ENCODE assay signal across 17 cellular contexts in the genomic region with DNA sequence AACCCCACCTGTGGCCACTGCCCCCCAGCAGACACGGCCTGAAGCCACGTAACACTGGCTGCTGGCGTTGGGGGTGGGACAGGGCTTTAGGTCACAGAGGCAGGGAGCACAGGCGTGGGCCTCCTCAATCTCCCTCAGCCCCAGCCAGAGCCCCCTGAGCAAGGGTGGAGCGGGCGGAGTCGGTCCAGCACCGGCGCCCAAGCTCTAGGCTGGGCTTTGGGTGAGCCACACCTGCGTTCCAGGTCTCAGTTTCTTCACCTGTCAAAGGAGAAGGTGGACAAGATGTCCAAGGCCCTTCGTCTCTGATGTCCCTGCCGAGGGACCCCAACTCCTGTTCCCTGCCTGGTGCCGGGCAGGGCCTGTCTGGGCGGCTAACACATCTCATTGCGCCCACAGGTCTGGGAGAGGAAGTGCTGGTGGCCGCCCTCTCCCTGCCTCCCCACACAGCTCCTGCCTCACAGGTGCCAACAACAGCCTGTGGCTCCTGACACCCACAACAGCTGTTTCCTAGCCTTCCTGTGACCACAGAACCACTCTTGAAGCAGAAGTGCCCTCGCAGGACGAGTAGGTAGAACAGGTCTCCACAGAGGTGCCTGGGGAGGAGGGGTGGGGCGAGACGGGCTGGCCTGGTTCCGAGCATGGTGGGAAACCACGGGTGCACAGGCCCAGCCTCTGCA. TPM values are rescaled to one million over a fixed set of nuclear protein-coding genes. Genes with fewer than 3 reads are reported as not detected.
DNase-seq lines count a peak whose midpoint lies in the region; ATAC-seq and TF ChIP-seq lines count a peak whose summit lies in the region.
"Had no signal": no experiment of that assay in that cellular context is flagged by ENCODE, and none has a peak within 500 bp of the region (broad histone marks: within the 10 kb centered on the region; RNA-seq: fewer than 3 reads in every experiment).

No MANE protein-coding gene starts in this region.

- intact Hi-C loops in activated CD8-positive, alpha-beta T cell treated with anti-CD3 and anti-CD28 coated beads for 36 hours (cut with micrococcal nuclease) = no loop called here
- intact Hi-C loops in mucosa of descending colon (cut with DNase I, micrococcal nuclease) = no loop called here

- H3K4me1 Mint-ChIP-seq in activated CD8-positive, alpha-beta T cell treated with anti-CD3 and anti-CD28 coated beads for 36 hours (ENCODE audit: low read depth) = peaks cover 32% of the 10 kb centered on the region

- peaks cover 24% of the 10 kb centered on the region for H3K36me3 Mint-ChIP-seq in activated CD8-positive, alpha-beta T cell treated with anti-CD3 and anti-CD28 coated beads for 36 hours (ENCODE audit: low read depth)

- peaks cover 6% of the 10 kb centered on the region for H3K36me3 ChIP-seq in mucosa of descending colon (ENCODE audit: low read depth)
- no peaks in the 10 kb centered on the region for H3K36me3 ChIP-seq in HAP-1 (replicated peaks)
- H3K36me3 ChIP-seq: esophagus muscularis mucosa, ovary had no signal

- CTCF ChIA-PET in activated CD8-positive, alpha-beta T cell treated with anti-CD3 and anti-CD28 coated beads for 36 hours (lab: Charles Lee) = interaction anchor here (4.3 kb wide), 1 partner anchor 32 kb away, joined by 15 read pairs; no protein-coding TSS in a partner anchor

- peaks cover 42% of the 10 kb centered on the region for H3K4me1 ChIP-seq in mucosa of descending colon (ENCODE audit: low read depth)
- no peaks in the 10 kb centered on the region for H3K4me1 ChIP-seq in HAP-1
- H3K4me1 ChIP-seq: esophagus muscularis mucosa had no signal

- in situ Hi-C loops in HAP-1 (cut with MboI; ENCODE audit: low sequenced_read_pairs) = loop anchor here (25.0 kb wide), 1 partner anchor 645 kb away; the partner anchor contains the start of gene ALDH3A2

- ATAC-seq in GM19468 (IDR thresholded peaks at IDR 0.05; ENCODE audit: extremely low read depth, unreplicated experiment) = peak; percentile 29
- peak; percentile 70 for ATAC-seq in activated CD8-positive, alpha-beta T cell treated with anti-CD3 and anti-CD28 coated beads for 36 hours
- ATAC-seq in mucosa of descending colon = peak; percentile 2
- ATAC-seq in HG03108 (IDR thresholded peaks at IDR 0.05; ENCODE audit: unreplicated experiment) = no peak
- ATAC-seq: body of pancreas had no signal

- H3K4me3 Mint-ChIP-seq in activated CD8-positive, alpha-beta T cell treated with anti-CD3 and anti-CD28 coated beads for 36 hours = no peak overlapping the region

- no peaks in the 10 kb centered on the region for H3K9me3 ChIP-seq in mucosa of descending colon
- peaks cover 6% of the 10 kb centered on the region for H3K9me3 ChIP-seq in HAP-1
- H3K9me3 ChIP-seq: body of pancreas, ovary had no signal

- POLR2A ChIA-PET in activated CD8-positive, alpha-beta T cell treated with anti-CD3 and anti-CD28 coated beads for 36 hours (lab: Charles Lee) = interaction anchor here (1.5 kb wide), 1 partner anchor 9 kb away, joined by 3 read pairs; no protein-coding TSS in a partner anchor

- H3K4me3 ChIP-seq in mucosa of descending colon (no peak overlapping the region), HAP-1 (no peak overlapping the region)
- H3K4me3 ChIP-seq: body of pancreas, esophagus muscularis mucosa, ovary had no signal

- TF ChIP-seq CTCF in activated CD8-positive, alpha-beta T cell treated with anti-CD3 and anti-CD28 coated beads for 36 hours (IDR thresholded peaks at IDR 0.05) = no peak
- TF ChIP-seq CTCF in mucosa of descending colon (IDR thresholded peaks at IDR 0.05) = no peak

- no peak overlapping the region for H3K27ac Mint-ChIP-seq in activated CD8-positive, alpha-beta T cell treated with anti-CD3 and anti-CD28 coated beads for 36 hours

- no peaks in the 10 kb centered on the region for H3K27me3 Mint-ChIP-seq in activated CD8-positive, alpha-beta T cell treated with anti-CD3 and anti-CD28 coated beads for 36 hours

- H3K27me3 ChIP-seq in HAP-1 (ENCODE audit: low read depth) = no peaks in the 10 kb centered on the region
- H3K27me3 ChIP-seq: body of pancreas, esophagus muscularis mucosa, ovary had no signal

- DNase-seq in GDM1 (lab: John Stamatoyannopoulos, UW) = peak; percentile 77
- peak; percentile 60 for DNase-seq in activated CD8-positive, alpha-beta T cell treated with anti-CD3 and anti-CD28 coated beads for 36 hours
- peak in 2 of 3 donors; percentile 48 to 70 for DNase-seq in mucosa of descending colon
- DNase-seq in cortex of kidney (lab: John Stamatoyannopoulos, UW) = no peak
- no peak for DNase-seq in HAP-1 (ENCODE audit: low spot score in 2 of 2)
- DNase-seq: activated CD4-positive, CD25-positive, alpha-beta regulatory T cell; body of pancreas; DMS153; NCI-H146; ovary; stimulated activated CD4-positive, alpha-beta T cell treated with anti-CD3 and anti-CD28 coated beads, Interleukin-4, amount 100 ng/mL, for 4 hours had no signal

- H3K9me3 Mint-ChIP-seq in activated CD8-positive, alpha-beta T cell treated with anti-CD3 and anti-CD28 coated beads for 36 hours = peaks cover 9% of the 10 kb centered on the region

RNA-seq across cellular contexts. Expression of gene FAM83G, which starts 12.0 kb away (rescaled TPM):
- total RNA-seq in activated CD8-positive, alpha-beta T cell treated with anti-CD3 and anti-CD28 coated beads for 36 hours = 10 to 100 TPM; 11.9 to 12.1 TPM
- 10 to 100 TPM; 18.9 to 40.4 (median 29.1) TPM for total RNA-seq in mucosa of descending colon

RNA-seq across cellular contexts. Expression of gene SLC5A10, which starts 40.6 kb away (rescaled TPM):
- not detected for total RNA-seq in activated CD8-positive, alpha-beta T cell treated with anti-CD3 and anti-CD28 coated beads for 36 hours
- under 1 TPM in 1 of 3 donors, not detected in 2; 0.12 TPM for total RNA-seq in mucosa of descending colon
- total RNA-seq: body of pancreas, esophagus muscularis mucosa, kidney epithelial cell, RPMI7951, urinary bladder had no signal

RNA-seq across cellular contexts. Expression of gene GRAP, which starts 54.2 kb away (rescaled TPM):
- total RNA-seq in activated CD8-positive, alpha-beta T cell treated with anti-CD3 and anti-CD28 coated beads for 36 hours = 10 to 100 TPM; 11.9 to 12.2 TPM
- 1 to 10 TPM; 1.2 to 2.5 (median 1.8) TPM for total RNA-seq in mucosa of descending colon
- total RNA-seq: RPMI7951 had no signal

Comparison
In these comparisons a context has a peak if more than half of its experiments do, and no peak if none do; other contexts are left out.
1. DNase-seq: peak in GDM1 (single experiment), activated CD8-positive, alpha-beta T cell treated with anti-CD3 and anti-CD28 coated beads for 36 hours (single experiment) and mucosa of descending colon (2 of 3); none in cortex of kidney (single experiment) and HAP-1 (0 of 2).